Comparison of ENCODE assay signal across 21 cellular contexts in genomic region chr1:218600968-218601367, GRCh38.
DNase-seq lines count a peak whose midpoint lies in the region; ATAC-seq, FAIRE-seq and TF ChIP-seq lines count a peak whose summit lies in the region.
"Had no signal": no experiment of that assay in that cellular context is flagged by ENCODE, and none has a peak within 500 bp of the region (broad histone marks: within the 10 kb centered on the region; RNA-seq: fewer than 3 reads in every experiment).

No MANE protein-coding gene starts in this region.

- CTCF ChIA-PET in H1 (lab: Charles Lee; ENCODE audit: partially characterized antibody), result no interaction called here

- H3K9me3 Mint-ChIP-seq in nephron, result peaks cover 13% of the 10 kb centered on the region

- no peak overlapping the region for H3K4me3 ChIP-seq in GM23248
- no peak overlapping the region for H3K4me3 ChIP-seq in H1 (ENCODE audit: extremely low read depth in 1 of 4, insufficient read depth in 2 of 4, low read depth in 3 of 4, low read length in 4 of 4)

- DNase-seq in GM23248 (no peak), KBM-7 (peak; percentile 3), H1 (ENCODE audit: low read depth in 1 of 2, low spot score in 2 of 2) (no peak)
- no peak for DNase-seq in activated CD4-positive, CD25-positive, alpha-beta regulatory T cell (lab: John Stamatoyannopoulos, UW)
- DNase-seq in stimulated activated CD4-positive, alpha-beta T cell treated with anti-CD3 and anti-CD28 coated beads, Interleukin-4, amount 100 ng/mL, for 1 hour, result no peak
- DNase-seq: activated CD4-positive, alpha-beta T cell treated with anti-CD3 and anti-CD28 coated beads for 36 hours; CD4-positive, alpha-beta memory T cell; GDM1; hypothalamus; islet precursor cell; naive thymus-derived CD4-positive, alpha-beta T cell; NCI-H1092; stimulated activated CD4-positive, alpha-beta T cell treated with anti-CD3 and anti-CD28 coated beads, Interleukin-1b, Interleukin-23, amount 100 ng/mL, for 48 hours; stimulated activated naive CD4-positive, alpha-beta T cell; SW 1271 had no signal

- TF ChIP-seq CTCF in H1 (IDR thresholded peaks at IDR 0.05; ENCODE audit: control extremely low read depth in 1 of 3, insufficient read depth in 1 of 3, low read depth in 1 of 3, low read length in 3 of 3) (no peak), nephron (IDR thresholded peaks at IDR 0.05; ENCODE audit: unreplicated experiment in 3 of 3) (no peak)

- H3K4me1 ChIP-seq in GM23248 (ENCODE audit: insufficient read depth), result no peaks in the 10 kb centered on the region
- H3K4me1 ChIP-seq in H1 (replicated peaks in 1 of 4; ENCODE audit: control insufficient read depth in 3 of 4, insufficient read depth in 4 of 4, low read length in 3 of 4), result no peaks in the 10 kb centered on the region

- in situ Hi-C loops in GM23248 (cut with MboI) (no loop called here), KBM-7 (cut with MboI; ENCODE audit: low pct_unique_long_range_greater_than_20kb, low sequenced_read_pairs) (no loop called here)

- H3K4me2 ChIP-seq in GM23248 (ENCODE audit: unreplicated experiment) (no peak overlapping the region), H1 (ENCODE audit: insufficient read depth in 1 of 2, low read depth in 2 of 2, low read length in 2 of 2) (no peak overlapping the region)

- no peak overlapping the region for H3K18ac ChIP-seq in H1 (ENCODE audit: extremely low read depth, low read length)

- H3K79me2 ChIP-seq in GM23248 (ENCODE audit: insufficient read depth), result no peaks in the 10 kb centered on the region
- H3K79me2 ChIP-seq in H1 (ENCODE audit: control insufficient read depth in 1 of 2, insufficient read depth in 2 of 2, low read length in 2 of 2), result no peaks in the 10 kb centered on the region

- no peak overlapping the region for H2BK12ac ChIP-seq in H1 (ENCODE audit: low read depth, low read length)

- no peak overlapping the region for H3K56ac ChIP-seq in H1 (replicated peaks; ENCODE audit: insufficient read length, low read depth, low read length)

- H2AFZ ChIP-seq in GM23248 (peak overlapping the region; percentile 53; the same call in 1 of the 2 replicates), H1 (ENCODE audit: low read length) (peak overlapping the region; percentile 85)

- H3K27ac ChIP-seq in GM23248, result no peak overlapping the region
- no peak overlapping the region for H3K27ac ChIP-seq in H1 (ENCODE audit: low read depth, low read length)

- H4K8ac ChIP-seq in H1 (ENCODE audit: extremely low read depth, insufficient read depth, low read length), result peak overlapping the region; percentile 75; the same call in 1 of the 2 replicates

- POLR2A ChIA-PET in H1 (lab: Charles Lee; ENCODE audit: partially characterized antibody), result no interaction called here

- 75 to 82% methylated on average over 3 of the region's 3 CpGs for WGBS in GM23248 (ENCODE audit: low coverage in 1 of 2, low lambda C conversion rate in 2 of 2, missing lambda C conversion rate in 2 of 2), 2 experiments
- WGBS in H1 (ENCODE audit: extremely low coverage in 1 of 2, insufficient coverage in 1 of 2, insufficient read length in 1 of 2, insufficient replicate concordance in 2 of 2, low coverage in 1 of 2, low lambda C conversion rate in 2 of 2, missing lambda C conversion rate in 1 of 2), 2 experiments, result 94% methylated on average over 3 of the region's 3 CpGs; no CpG with 5 or more reads in 1 of the 2 experiments

- H3K27ac Mint-ChIP-seq in nephron, result peak overlapping the region; percentile 5 to 81 (median 13)
- H3K27ac Mint-ChIP-seq: activated CD4-positive, alpha-beta T cell treated with anti-CD3 and anti-CD28 coated beads for 36 hours; CD4-positive, alpha-beta memory T cell; naive thymus-derived CD4-positive, alpha-beta T cell had no signal

- H4K91ac ChIP-seq in H1 (replicated peaks; ENCODE audit: insufficient read length, low read length), result peak overlapping the region; percentile 83

- H3K4ac ChIP-seq in H1 (replicated peaks; ENCODE audit: insufficient read length, low read depth, low read length), result no peak overlapping the region

- no peak overlapping the region for H3K23ac ChIP-seq in H1 (ENCODE audit: insufficient read length)

- H2BK20ac ChIP-seq in H1 (ENCODE audit: low read length), result no peak overlapping the region

- FAIRE-seq in H1 (lab: Jason Lieb, UNC), result no peak
- FAIRE-seq: endometrium, frontal cortex had no signal

- peaks cover 16% of the 10 kb centered on the region for H3K4me1 Mint-ChIP-seq in nephron
- H3K4me1 Mint-ChIP-seq: activated CD4-positive, alpha-beta T cell treated with anti-CD3 and anti-CD28 coated beads for 36 hours; CD4-positive, alpha-beta memory T cell had no signal

- H3K9me2 ChIP-seq in GM23248 (ENCODE audit: insufficient read depth), result no peaks in the 10 kb centered on the region

- no peaks in the 10 kb centered on the region for H3K27me3 ChIP-seq in GM23248 (replicated peaks; ENCODE audit: insufficient read depth)
- H3K27me3 ChIP-seq in H1 (replicated peaks in 1 of 4; ENCODE audit: control insufficient read depth in 3 of 4, extremely low read depth in 1 of 4, insufficient read depth in 3 of 4, low read length in 3 of 4), result no peaks in the 10 kb centered on the region

- H2BK5ac ChIP-seq in H1 (ENCODE audit: low read depth, low read length), result peak overlapping the region; percentile 44; the same call in 1 of the 2 replicates

- no peak overlapping the region for H2AK5ac ChIP-seq in H1 (ENCODE audit: low read depth, low read length)

- TF ChIP-seq POLR2A in H1 (IDR thresholded peaks at IDR 0.05; ENCODE audit: control extremely low read depth in 1 of 2, low read depth in 2 of 2, low read length in 2 of 2), result no peak

- H4K20me1 ChIP-seq in GM23248 (ENCODE audit: insufficient read depth) (no peaks in the 10 kb centered on the region), H1 (replicated peaks in 1 of 2; ENCODE audit: control insufficient read depth in 1 of 2, insufficient read depth in 2 of 2, low read length in 2 of 2) (no peaks in the 10 kb centered on the region)

- no peak for TF ChIP-seq EP300 in H1 (IDR thresholded peaks at IDR 0.05; ENCODE audit: borderline replicate concordance in 1 of 2, low read depth in 2 of 2, low read length in 2 of 2)

- no peak overlapping the region for H2BK15ac ChIP-seq in H1 (ENCODE audit: low read length)

- H3K27me3 Mint-ChIP-seq in nephron (ENCODE audit: low read depth), result peaks cover 6% of the 10 kb centered on the region
- H3K27me3 Mint-ChIP-seq: CD4-positive, alpha-beta memory T cell had no signal

- H4K5ac ChIP-seq in H1 (ENCODE audit: insufficient read length, low read depth, low read length), result no peak overlapping the region

- no peaks in the 10 kb centered on the region for H3K36me3 ChIP-seq in GM23248 (ENCODE audit: low read depth)
- no peaks in the 10 kb centered on the region for H3K36me3 ChIP-seq in H1 (ENCODE audit: control insufficient read depth in 2 of 4, insufficient read depth in 4 of 4, low read length in 3 of 4)

- no peak overlapping the region for H3K4me3 Mint-ChIP-seq in nephron
- H3K4me3 Mint-ChIP-seq: activated CD4-positive, alpha-beta T cell treated with anti-CD3 and anti-CD28 coated beads for 36 hours; CD4-positive, alpha-beta memory T cell; naive thymus-derived CD4-positive, alpha-beta T cell had no signal

- H3K23me2 ChIP-seq in H1 (ENCODE audit: low read depth, low read length), result no peaks in the 10 kb centered on the region

- ATAC-seq in HG02852 (IDR thresholded peaks at IDR 0.05; ENCODE audit: unreplicated experiment), result no peak
- ATAC-seq in HG03135 (IDR thresholded peaks at IDR 0.05; ENCODE audit: unreplicated experiment), result no peak
- ATAC-seq: activated CD4-positive, alpha-beta T cell treated with anti-CD3 and anti-CD28 coated beads for 36 hours; naive thymus-derived CD4-positive, alpha-beta T cell; Right ventricle myocardium inferior had no signal

- H3K79me1 ChIP-seq in H1 (ENCODE audit: low read depth, low read length), result no peaks in the 10 kb centered on the region

- TF ChIP-seq RAD21 in H1 (IDR thresholded peaks at IDR 0.05 in 1 of 2, conservative IDR thresholded peaks at IDR 0.05 in 1 of 2; ENCODE audit: low read depth in 2 of 2, low read length in 2 of 2), result no peak

- H3K36me3 Mint-ChIP-seq in nephron (ENCODE audit: low read depth), result no peaks in the 10 kb centered on the region
- H3K36me3 Mint-ChIP-seq: CD4-positive, alpha-beta memory T cell; naive thymus-derived CD4-positive, alpha-beta T cell had no signal

- peak overlapping the region; percentile 47 for H2BK120ac ChIP-seq in H1 (replicated peaks; ENCODE audit: low read depth, low read length)

- H3K9me3 ChIP-seq in GM23248 (ENCODE audit: low read depth), result no peaks in the 10 kb centered on the region
- no peaks in the 10 kb centered on the region for H3K9me3 ChIP-seq in H1 (ENCODE audit: insufficient read depth in 2 of 2, low read depth in 1 of 2, low read length in 1 of 2)

- H3K9ac ChIP-seq in GM23248, result no peak overlapping the region
- H3K9ac ChIP-seq in H1 (replicated peaks in 1 of 4; ENCODE audit: extremely low read depth in 1 of 4, low read depth in 3 of 4, low read length in 3 of 4), result no peak overlapping the region

- no peak overlapping the region for H3K14ac ChIP-seq in H1 (ENCODE audit: insufficient read length)

- no peaks in the 10 kb centered on the region for H3F3A ChIP-seq in GM23248 (ENCODE audit: insufficient read depth)

TF ChIP-seq in H1, 55 proteins besides CTCF, POLR2A, EP300 and RAD21 (continues in another document):
- TF ChIP-seq RNF2 (IDR thresholded peaks at IDR 0.05; ENCODE audit: borderline replicate concordance, low read depth, low read length, missing control alignments, poor library complexity, severe bottlenecking) (no peak), SP1 (IDR thresholded peaks at IDR 0.05; ENCODE audit: low read depth, low read length) (no peak), ATF3 (IDR thresholded peaks at IDR 0.05; ENCODE audit: insufficient read depth, low read depth, low read length) (no peak), TBP (IDR thresholded peaks at IDR 0.05; ENCODE audit: low read depth, low read length) (no peak), SIRT6 (IDR thresholded peaks at IDR 0.05; ENCODE audit: low read length) (no peak), MAFK (IDR thresholded peaks at IDR 0.05; ENCODE audit: low read depth, low read length) (no peak), CHD2 (IDR thresholded peaks at IDR 0.05; ENCODE audit: low read length) (no peak), SIX5 (IDR thresholded peaks at IDR 0.05; ENCODE audit: low read depth, low read length) (no peak), SP2 (IDR thresholded peaks at IDR 0.05; ENCODE audit: low read length) (no peak), SUZ12 (IDR thresholded peaks at IDR 0.05; ENCODE audit: low read length) (no peak), ZNF274 (IDR thresholded peaks at IDR 0.05; ENCODE audit: borderline replicate concordance, extremely low read depth, low read length) (no peak), BACH1 (IDR thresholded peaks at IDR 0.05; ENCODE audit: low read length) (no peak)
- TF ChIP-seq, protein P1, sequence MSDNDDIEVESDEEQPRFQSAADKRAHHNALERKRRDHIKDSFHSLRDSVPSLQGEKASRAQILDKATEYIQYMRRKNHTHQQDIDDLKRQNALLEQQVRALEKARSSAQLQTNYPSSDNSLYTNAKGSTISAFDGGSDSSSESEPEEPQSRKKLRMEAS (IDR thresholded peaks at IDR 0.05), result no peak
